1 cellular context compared by ENCODE assay signal in the genomic region with DNA sequence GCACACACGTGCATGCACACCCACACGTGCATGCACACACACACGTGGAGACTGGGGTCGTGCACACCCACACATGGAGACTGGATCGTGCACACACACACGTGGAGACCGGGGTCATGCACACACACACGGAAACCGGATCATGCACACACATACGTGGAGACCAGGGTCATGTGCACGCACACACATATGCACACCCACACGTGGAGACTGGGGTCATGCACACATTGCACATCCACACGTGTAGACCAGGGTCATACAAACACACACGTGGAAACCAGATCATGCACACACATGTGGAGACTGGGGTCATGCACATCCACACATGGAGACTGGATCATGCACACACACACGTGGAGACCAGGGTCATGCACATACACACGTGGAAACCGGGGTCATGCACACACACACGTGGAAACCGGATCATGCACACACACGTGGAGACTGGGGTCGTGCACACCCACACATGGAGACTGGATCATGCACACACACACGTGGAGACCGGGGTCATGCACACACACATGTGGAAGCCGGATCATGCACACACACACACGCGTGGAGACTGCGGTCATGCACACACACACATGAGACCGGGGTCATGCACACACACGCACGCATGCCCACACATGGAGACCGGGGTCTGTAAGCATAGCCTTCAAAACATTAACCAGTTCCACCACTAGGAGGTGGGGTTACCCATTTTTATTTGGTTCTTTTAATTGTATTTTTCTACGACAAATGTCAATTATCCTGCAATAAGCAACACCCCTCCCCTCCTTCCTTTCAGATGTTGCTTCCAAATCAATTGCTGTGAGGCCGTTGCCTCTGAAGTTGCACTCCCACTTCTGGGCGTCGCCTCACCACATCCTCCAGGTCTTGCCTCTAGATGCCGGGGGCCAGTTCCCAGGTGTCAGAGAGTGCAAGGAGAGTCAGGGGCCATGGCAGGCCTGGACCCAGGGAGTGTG.
TF ChIP-seq lines count a peak whose summit lies in the region.

No MANE protein-coding gene starts in this region.

TF ChIP-seq in HepG2, 621 proteins besides CTCF, POLR2A, EP300 and RAD21 (continued from another document):
- TF ChIP-seq, protein P1, sequence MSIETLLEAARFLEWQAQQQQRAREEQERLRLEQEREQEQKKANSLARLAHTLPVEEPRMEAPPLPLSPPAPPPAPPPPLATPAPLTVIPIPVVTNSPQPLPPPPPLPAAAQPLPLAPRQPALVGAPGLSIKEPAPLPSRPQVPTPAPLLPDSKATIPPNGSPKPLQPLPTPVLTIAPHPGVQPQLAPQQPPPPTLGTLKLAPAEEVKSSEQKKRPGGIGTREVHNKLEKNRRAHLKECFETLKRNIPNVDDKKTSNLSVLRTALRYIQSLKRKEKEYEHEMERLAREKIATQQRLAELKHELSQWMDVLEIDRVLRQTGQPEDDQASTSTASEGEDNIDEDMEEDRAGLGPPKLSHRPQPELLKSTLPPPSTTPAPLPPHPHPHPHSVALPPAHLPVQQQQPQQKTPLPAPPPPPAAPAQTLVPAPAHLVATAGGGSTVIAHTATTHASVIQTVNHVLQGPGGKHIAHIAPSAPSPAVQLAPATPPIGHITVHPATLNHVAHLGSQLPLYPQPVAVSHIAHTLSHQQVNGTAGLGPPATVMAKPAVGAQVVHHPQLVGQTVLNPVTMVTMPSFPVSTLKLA (IDR thresholded peaks at IDR 0.05): peak; percentile 99
- TF ChIP-seq SMC3 (IDR thresholded peaks at IDR 0.05; ENCODE audit: low read length): peak; percentile 26; the same call in 1 of the 2 replicates
- 0 out of 2 replicates have a peak, but pooled peaks have one; percentile 45 for TF ChIP-seq ZNF468 (CRISPR knock-in tag; IDR thresholded peaks at IDR 0.05)
- TF ChIP-seq STAG1 (CRISPR knock-in tag; IDR thresholded peaks at IDR 0.05): peak; percentile 43
- TF ChIP-seq, protein P2, sequence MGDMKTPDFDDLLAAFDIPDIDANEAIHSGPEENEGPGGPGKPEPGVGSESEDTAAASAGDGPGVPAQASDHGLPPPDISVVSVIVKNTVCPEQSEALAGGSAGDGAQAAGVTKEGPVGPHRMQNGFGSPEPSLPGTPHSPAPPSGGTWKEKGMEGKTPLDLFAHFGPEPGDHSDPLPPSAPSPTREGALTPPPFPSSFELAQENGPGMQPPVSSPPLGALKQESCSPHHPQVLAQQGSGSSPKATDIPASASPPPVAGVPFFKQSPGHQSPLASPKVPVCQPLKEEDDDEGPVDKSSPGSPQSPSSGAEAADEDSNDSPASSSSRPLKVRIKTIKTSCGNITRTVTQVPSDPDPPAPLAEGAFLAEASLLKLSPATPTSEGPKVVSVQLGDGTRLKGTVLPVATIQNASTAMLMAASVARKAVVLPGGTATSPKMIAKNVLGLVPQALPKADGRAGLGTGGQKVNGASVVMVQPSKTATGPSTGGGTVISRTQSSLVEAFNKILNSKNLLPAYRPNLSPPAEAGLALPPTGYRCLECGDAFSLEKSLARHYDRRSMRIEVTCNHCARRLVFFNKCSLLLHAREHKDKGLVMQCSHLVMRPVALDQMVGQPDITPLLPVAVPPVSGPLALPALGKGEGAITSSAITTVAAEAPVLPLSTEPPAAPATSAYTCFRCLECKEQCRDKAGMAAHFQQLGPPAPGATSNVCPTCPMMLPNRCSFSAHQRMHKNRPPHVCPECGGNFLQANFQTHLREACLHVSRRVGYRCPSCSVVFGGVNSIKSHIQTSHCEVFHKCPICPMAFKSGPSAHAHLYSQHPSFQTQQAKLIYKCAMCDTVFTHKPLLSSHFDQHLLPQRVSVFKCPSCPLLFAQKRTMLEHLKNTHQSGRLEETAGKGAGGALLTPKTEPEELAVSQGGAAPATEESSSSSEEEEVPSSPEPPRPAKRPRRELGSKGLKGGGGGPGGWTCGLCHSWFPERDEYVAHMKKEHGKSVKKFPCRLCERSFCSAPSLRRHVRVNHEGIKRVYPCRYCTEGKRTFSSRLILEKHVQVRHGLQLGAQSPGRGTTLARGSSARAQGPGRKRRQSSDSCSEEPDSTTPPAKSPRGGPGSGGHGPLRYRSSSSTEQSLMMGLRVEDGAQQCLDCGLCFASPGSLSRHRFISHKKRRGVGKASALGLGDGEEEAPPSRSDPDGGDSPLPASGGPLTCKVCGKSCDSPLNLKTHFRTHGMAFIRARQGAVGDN (CRISPR knock-in tag; IDR thresholded peaks at IDR 0.05): peak; percentile 30; the same call in 1 of the 2 replicates
- TF ChIP-seq MYNN (CRISPR knock-in tag; IDR thresholded peaks at IDR 0.05; ENCODE audit: low read depth): no peak
- peak; percentile 22; the same call in 1 of the 2 replicates for TF ChIP-seq MTA1 (CRISPR knock-in tag; IDR thresholded peaks at IDR 0.05; ENCODE audit: borderline replicate concordance)
- 0 out of 2 replicates have a peak, but pooled peaks have one; percentile 10 for TF ChIP-seq ZBTB7A (CRISPR knock-in tag; IDR thresholded peaks at IDR 0.05)
- TF ChIP-seq ATF7 (IDR thresholded peaks at IDR 0.05): no peak
- TF ChIP-seq ATF7 (CRISPR knock-in tag; IDR thresholded peaks at IDR 0.05): 0 out of 2 replicates have a peak, but pooled peaks have one; percentile 43
